In genomic region chr6:161353208-161353613, GRCh38 we compare ENCODE assay signal across 10 cellular contexts.
DNase-seq lines count a peak whose midpoint lies in the region; ATAC-seq and TF ChIP-seq lines count a peak whose summit lies in the region.
"Had no signal": no experiment of that assay in that cellular context is flagged by ENCODE, and none has a peak within 500 bp of the region (broad histone marks: within the 10 kb centered on the region; RNA-seq: fewer than 3 reads in every experiment).

No MANE protein-coding gene starts in this region.

- H3K4me1 ChIP-seq in left ventricle myocardium inferior (no peaks in the 10 kb centered on the region), ascending aorta (no peaks in the 10 kb centered on the region)
- H3K4me1 ChIP-seq: suprapubic skin had no signal

- intact Hi-C loops in left ventricle myocardium inferior (cut with micrococcal nuclease) (no loop called here), ascending aorta (cut with DNase I) (no loop called here)

- H3K36me3 ChIP-seq in left ventricle myocardium inferior (no peaks in the 10 kb centered on the region), ascending aorta (no peaks in the 10 kb centered on the region)
- H3K36me3 ChIP-seq: suprapubic skin had no signal

- in situ Hi-C loops in KBM-7 (cut with MboI; ENCODE audit: low pct_unique_long_range_greater_than_20kb, low sequenced_read_pairs) = loop anchor here (25.0 kb wide), 3 partner anchors 216 to 616 kb away; no protein-coding TSS in a partner anchor

- H3K27me3 ChIP-seq in left ventricle myocardium inferior (ENCODE audit: low read depth) = no peaks in the 10 kb centered on the region
- H3K27me3 ChIP-seq in ascending aorta = no peaks in the 10 kb centered on the region
- H3K27me3 ChIP-seq: suprapubic skin had no signal

- DNase-seq in KBM-7 (peak; percentile 23), SK-N-DZ (ENCODE audit: low spot score) (peak; percentile 64), left ventricle myocardium inferior (no peak), retinal pigment epithelial cell (ENCODE audit: low read depth) (no peak), ascending aorta (ENCODE audit: low spot score in 2 of 2) (no peak)
- DNase-seq: activated naive CD8-positive, alpha-beta T cell treated with anti-CD3 and anti-CD28 coated beads, Interleukin-2, amount 50 U/mL, for 24 hours; HCEC 1CT had no signal

- ATAC-seq in HG03565 (IDR thresholded peaks at IDR 0.05; ENCODE audit: unreplicated experiment) (no peak), HG03108 (IDR thresholded peaks at IDR 0.05; ENCODE audit: unreplicated experiment) (no peak)
- ATAC-seq: activated naive CD8-positive, alpha-beta T cell treated with anti-CD3 and anti-CD28 coated beads, Interleukin-2, amount 50 U/mL, for 24 hours had no signal

- no peak overlapping the region for H3K4me3 ChIP-seq in left ventricle myocardium inferior
- H3K4me3 ChIP-seq in retinal pigment epithelial cell (ENCODE audit: low read length) = no peak overlapping the region
- H3K4me3 ChIP-seq in ascending aorta = no peak overlapping the region
- H3K4me3 ChIP-seq: suprapubic skin had no signal

- no peak overlapping the region for H3K27ac ChIP-seq in left ventricle myocardium inferior (replicated peaks)
- no peak overlapping the region for H3K27ac ChIP-seq in ascending aorta
- H3K27ac ChIP-seq: suprapubic skin had no signal

- H3K9me3 ChIP-seq in left ventricle myocardium inferior (replicated peaks) (no peaks in the 10 kb centered on the region), ascending aorta (no peaks in the 10 kb centered on the region)
- H3K9me3 ChIP-seq: suprapubic skin had no signal

- TF ChIP-seq CTCF in left ventricle myocardium inferior (IDR thresholded peaks at IDR 0.05; ENCODE audit: borderline replicate concordance) (peak; percentile 48), retinal pigment epithelial cell (conservative IDR thresholded peaks at IDR 0.05; ENCODE audit: low read depth, low read length) (peak; percentile 27), ascending aorta (IDR thresholded peaks at IDR 0.05) (no peak)

Comparison
In these comparisons a context has a peak if more than half of its experiments do, and no peak if none do; other contexts are left out.
1. DNase-seq: peak in KBM-7 (single experiment) and SK-N-DZ (single experiment); none in left ventricle myocardium inferior (single experiment), retinal pigment epithelial cell (single experiment) and ascending aorta (0 of 2).
2. CTCF ChIP-seq: peak in left ventricle myocardium inferior (single experiment) and retinal pigment epithelial cell (single experiment); none in ascending aorta (0 of 3).